In genomic region chr4:118994030-118994429, GRCh38 we compare ENCODE assay signal across 17 cellular contexts.
DNase-seq lines count a peak whose midpoint lies in the region; ATAC-seq and TF ChIP-seq lines count a peak whose summit lies in the region.
"Had no signal": no experiment of that assay in that cellular context is flagged by ENCODE, and none has a peak within 500 bp of the region (broad histone marks: within the 10 kb centered on the region; RNA-seq: fewer than 3 reads in every experiment).

No MANE protein-coding gene starts in this region.

- peaks cover 6% of the 10 kb centered on the region for H3K4me1 Mint-ChIP-seq in activated T-helper 17 cell treated with anti-CD3 and anti-CD28 coated beads, Interleukin-2, amount 50 U/mL, for 72 hours

- H3K79me2 ChIP-seq in fibroblast of lung (ENCODE audit: control insufficient read depth, insufficient read depth, low read length) = no peaks in the 10 kb centered on the region

- ATAC-seq in HG03095 (IDR thresholded peaks at IDR 0.05; ENCODE audit: unreplicated experiment) (no peak), SK-N-SH treated with all-trans-retinoic acid at 6 μM for 48 hours (no peak)
- ATAC-seq in activated T-helper 17 cell treated with anti-CD3 and anti-CD28 coated beads, Interleukin-2, amount 50 U/mL, for 72 hours (replicated peaks) = no peak
- ATAC-seq: GM12878 had no signal

- peak; percentile 59 for DNase-seq in MG63
- DNase-seq in fibroblast of lung (ENCODE audit: low read depth in 2 of 2) = peak; percentile 30 to 96
- DNase-seq in myocyte (ENCODE audit: low read depth) = peak; percentile 95
- no peak for DNase-seq in tibial artery
- no peak for DNase-seq in DMS53 (lab: John Stamatoyannopoulos, UW)
- DNase-seq: activated CD4-positive, alpha-beta T cell treated with anti-CD3 and anti-CD28 coated beads for 48 hours; activated gamma-delta T cell; Calu3; GDM1; MV-4-11; NCI-H69; substantia nigra had no signal

- no peak overlapping the region for H2AFZ ChIP-seq in fibroblast of lung (ENCODE audit: low read length)

- no peaks in the 10 kb centered on the region for H3K36me3 Mint-ChIP-seq in activated T-helper 17 cell treated with anti-CD3 and anti-CD28 coated beads, Interleukin-2, amount 50 U/mL, for 72 hours (ENCODE audit: low read depth)

- H3K36me3 ChIP-seq in MG63 (no peaks in the 10 kb centered on the region), fibroblast of lung (ENCODE audit: control insufficient read depth, insufficient read depth, low read length) (no peaks in the 10 kb centered on the region), tibial artery (no peaks in the 10 kb centered on the region)

- peak overlapping the region; percentile 14 for H3K27ac ChIP-seq in fibroblast of lung (ENCODE audit: insufficient read depth, low read length)
- peak overlapping the region; percentile 74 to 86 for H3K27ac ChIP-seq in tibial artery

- H3K4me2 ChIP-seq in fibroblast of lung (ENCODE audit: extremely low read depth, insufficient read depth, low read length) = no peak overlapping the region

- H3K27me3 Mint-ChIP-seq in activated T-helper 17 cell treated with anti-CD3 and anti-CD28 coated beads, Interleukin-2, amount 50 U/mL, for 72 hours = peaks cover 19% of the 10 kb centered on the region

- TF ChIP-seq CTCF in fibroblast of lung (conservative IDR thresholded peaks at IDR 0.05 in 1 of 2, IDR thresholded peaks at IDR 0.05 in 1 of 2; ENCODE audit: low read depth in 1 of 2, low read length in 2 of 2) (no peak), tibial artery (IDR thresholded peaks at IDR 0.05) (no peak)

- intact Hi-C loops in tibial artery (cut with DNase I; ENCODE audit: low total_unique reads) = no loop called here

- H3K9me3 ChIP-seq in MG63 (no peaks in the 10 kb centered on the region), fibroblast of lung (ENCODE audit: control insufficient read depth, insufficient read depth, low read depth, low read length) (no peaks in the 10 kb centered on the region), tibial artery (no peaks in the 10 kb centered on the region)

- H4K20me1 ChIP-seq in fibroblast of lung (ENCODE audit: control insufficient read depth, extremely low read depth, insufficient read depth, low read length) = no peaks in the 10 kb centered on the region

- H3K27ac Mint-ChIP-seq in activated T-helper 17 cell treated with anti-CD3 and anti-CD28 coated beads, Interleukin-2, amount 50 U/mL, for 72 hours = no peak overlapping the region
- H3K27ac Mint-ChIP-seq: B cell had no signal

- H3K27me3 ChIP-seq in MG63 (no peaks in the 10 kb centered on the region), fibroblast of lung (ENCODE audit: control insufficient read depth, insufficient read depth, low read length) (no peaks in the 10 kb centered on the region), tibial artery (no peaks in the 10 kb centered on the region)

- no peak overlapping the region for H3K4me3 Mint-ChIP-seq in activated T-helper 17 cell treated with anti-CD3 and anti-CD28 coated beads, Interleukin-2, amount 50 U/mL, for 72 hours
- H3K4me3 Mint-ChIP-seq: B cell had no signal

- H3K9me3 Mint-ChIP-seq in activated T-helper 17 cell treated with anti-CD3 and anti-CD28 coated beads, Interleukin-2, amount 50 U/mL, for 72 hours = no peaks in the 10 kb centered on the region

- peaks cover 13% of the 10 kb centered on the region for H3K4me1 ChIP-seq in fibroblast of lung (ENCODE audit: control insufficient read depth, extremely low read depth, insufficient read depth, low read length)
- H3K4me1 ChIP-seq in tibial artery = peaks cover 0 to 100% (median 44%) of the 10 kb centered on the region in 4 donors

- no peak overlapping the region for H3K9ac ChIP-seq in fibroblast of lung (ENCODE audit: insufficient read depth, low read length)

- H3K4me3 ChIP-seq in MG63 = no peak overlapping the region
- H3K4me3 ChIP-seq in fibroblast of lung (replicated peaks in 1 of 4; ENCODE audit: control extremely low read depth in 1 of 4, insufficient read depth in 1 of 4, low read depth in 3 of 4, low read length in 4 of 4) = no peak overlapping the region
- H3K4me3 ChIP-seq in tibial artery = no peak overlapping the region
- H3K4me3 ChIP-seq: GM12878 had no signal

TF ChIP-seq in SK-N-SH treated with all-trans-retinoic acid at 6 μM for 48 hours, 23 proteins besides CTCF, POLR2A, EP300 and RAD21:
- TF ChIP-seq ESRRG (CRISPR knock-in tag; IDR thresholded peaks at IDR 0.05) (no peak), CSDC2 (CRISPR knock-in tag; IDR thresholded peaks at IDR 0.05) (no peak), ZFP30 (CRISPR knock-in tag; IDR thresholded peaks at IDR 0.05) (no peak), TOX (CRISPR knock-in tag; IDR thresholded peaks at IDR 0.05; ENCODE audit: borderline replicate concordance) (no peak), ISL1 (CRISPR knock-in tag; IDR thresholded peaks at IDR 0.05) (no peak), BACH2 (CRISPR knock-in tag; IDR thresholded peaks at IDR 0.05; ENCODE audit: borderline replicate concordance) (no peak), PPARA (CRISPR knock-in tag; IDR thresholded peaks at IDR 0.05; ENCODE audit: borderline replicate concordance) (no peak), CSRNP3 (CRISPR knock-in tag; IDR thresholded peaks at IDR 0.05) (no peak), ZNF70 (CRISPR knock-in tag; IDR thresholded peaks at IDR 0.05) (no peak), TSHZ2 (CRISPR knock-in tag; IDR thresholded peaks at IDR 0.05) (no peak), CREB5 (CRISPR knock-in tag; IDR thresholded peaks at IDR 0.05; ENCODE audit: low read depth) (no peak), ZNF8 (CRISPR knock-in tag; IDR thresholded peaks at IDR 0.05) (no peak), RARB (CRISPR knock-in tag; IDR thresholded peaks at IDR 0.05) (no peak)

Comparison
In these comparisons a context has a peak if more than half of its experiments do, and no peak if none do; other contexts are left out.
1. DNase-seq: peak in MG63 (single experiment), fibroblast of lung (2 of 2) and myocyte (single experiment); none in tibial artery (0 of 2) and DMS53 (single experiment).